13 cellular contexts compared by ENCODE assay signal in genomic region chr7:44048031-44048795, GRCh38. TPM values are rescaled to one million over a fixed set of nuclear protein-coding genes. Genes with fewer than 3 reads are reported as not detected.
DNase-seq lines count a peak whose midpoint lies in the region; ATAC-seq, FAIRE-seq and TF ChIP-seq lines count a peak whose summit lies in the region.
"Had no signal": no experiment of that assay in that cellular context is flagged by ENCODE, and none has a peak within 500 bp of the region (broad histone marks: within the 10 kb centered on the region; RNA-seq: fewer than 3 reads in every experiment).

No MANE protein-coding gene starts in this region.

- peaks cover 32% of the 10 kb centered on the region for H3K36me3 Mint-ChIP-seq in CD4-positive, CD25-positive, alpha-beta regulatory T cell
- H3K36me3 Mint-ChIP-seq in IgD-negative memory B cell, result peaks cover 6% of the 10 kb centered on the region
- peaks cover 2% of the 10 kb centered on the region for H3K36me3 Mint-ChIP-seq in neural crest cell (ENCODE audit: low read depth)

- H3K4me3 Mint-ChIP-seq in CD4-positive, CD25-positive, alpha-beta regulatory T cell, result peak overlapping the region in 3 of 4 donors; percentile 78 to 99 (median 94)
- H3K4me3 Mint-ChIP-seq in IgD-negative memory B cell, result peak overlapping the region; percentile 31 to 83 (median 56)
- H3K4me3 Mint-ChIP-seq in neural crest cell, result peak overlapping the region; percentile 60

- H3K27ac Mint-ChIP-seq in CD4-positive, CD25-positive, alpha-beta regulatory T cell, result peak overlapping the region in 2 of 3 donors; percentile 42 to 91
- H3K27ac Mint-ChIP-seq in IgD-negative memory B cell (peak overlapping the region; percentile 87 to 98 (median 98)), neural crest cell (ENCODE audit: unreplicated experiment) (no peak overlapping the region)

- FAIRE-seq in K562 (lab: Jason Lieb, UNC), result no peak
- FAIRE-seq: H1, kidney had no signal

- no peak for DNase-seq in CD4-positive, CD25-positive, alpha-beta regulatory T cell
- DNase-seq in K562 (ENCODE audit: extremely low read depth in 1 of 4, low spot score in 3 of 4) (no peak), neural crest cell (ENCODE audit: low read depth, low spot score) (no peak), NCI-H524 treated with DMSO at 0.1 percent for 48 hours (lab: John Stamatoyannopoulos, UW) (no peak), HEK293T (ENCODE audit: extremely low spot score) (no peak), NCI-H1694 treated with DMSO at 0.1 percent for 48 hours (lab: John Stamatoyannopoulos, UW) (no peak)
- DNase-seq: COR-L47; kidney; stimulated activated naive CD4-positive, alpha-beta T cell had no signal

- no peak overlapping the region for H3K27ac ChIP-seq in CD4-positive, CD25-positive, alpha-beta regulatory T cell (ENCODE audit: insufficient read depth, low read length, poor library complexity, severe bottlenecking)
- H3K27ac ChIP-seq in K562 (ENCODE audit: extremely low read depth, low read depth, low read length), result no peak overlapping the region

- no peak overlapping the region for H3K4me3 ChIP-seq in CD4-positive, CD25-positive, alpha-beta regulatory T cell (ENCODE audit: low read depth, low read length)
- H3K4me3 ChIP-seq in K562, result no peak overlapping the region

- H3K27me3 ChIP-seq in CD4-positive, CD25-positive, alpha-beta regulatory T cell (ENCODE audit: control insufficient read depth, insufficient read depth, low read length), result no peaks in the 10 kb centered on the region
- H3K27me3 ChIP-seq in K562 (ENCODE audit: control insufficient read depth in 2 of 2, insufficient read depth in 2 of 2, low read length in 2 of 2), result no peaks in the 10 kb centered on the region

- POLR2A ChIA-PET in K562 (lab: Yijun Ruan, JAX), result no interaction called here
- POLR2A ChIA-PET in HEK293T (lab: Yijun Ruan, JAX), result interaction anchor here (2.2 kb wide), 1 partner anchor 15 kb away, joined by 9 read pairs; no protein-coding TSS in a partner anchor

- peaks cover 7% of the 10 kb centered on the region for H3K9me1 ChIP-seq in K562 (ENCODE audit: control insufficient read depth, insufficient read depth, low read length)

- peaks cover 44% of the 10 kb centered on the region for H3K36me3 ChIP-seq in CD4-positive, CD25-positive, alpha-beta regulatory T cell (ENCODE audit: control insufficient read depth, insufficient read depth, low read length)
- peaks cover 54% of the 10 kb centered on the region; the same call in 2 of the 3 replicates for H3K36me3 ChIP-seq in K562 (ENCODE audit: control insufficient read depth, insufficient read depth, low read length)

- no peaks in the 10 kb centered on the region for H3K27me3 Mint-ChIP-seq in CD4-positive, CD25-positive, alpha-beta regulatory T cell
- H3K27me3 Mint-ChIP-seq in IgD-negative memory B cell, result peaks cover 1% of the 10 kb centered on the region
- H3K27me3 Mint-ChIP-seq in neural crest cell (ENCODE audit: low read depth), result no peaks in the 10 kb centered on the region

- 82% methylated on average over 6 of the region's 7 CpGs for WGBS in K562 (ENCODE audit: insufficient coverage, low coverage, missing lambda C conversion rate)

- ATAC-seq in CD4-positive, CD25-positive, alpha-beta regulatory T cell (ENCODE audit: low read depth in 2 of 2), result no peak
- ATAC-seq in K562, result no peak

- no peaks in the 10 kb centered on the region for H3K9me3 ChIP-seq in CD4-positive, CD25-positive, alpha-beta regulatory T cell (ENCODE audit: control insufficient read depth in 2 of 2, low read length in 2 of 2)
- H3K9me3 ChIP-seq in K562 (replicated peaks; ENCODE audit: control insufficient read depth, insufficient read depth, low read depth, low read length), result no peaks in the 10 kb centered on the region

- H3K9me3 Mint-ChIP-seq in CD4-positive, CD25-positive, alpha-beta regulatory T cell, result no peaks in the 10 kb centered on the region
- no peaks in the 10 kb centered on the region for H3K9me3 Mint-ChIP-seq in IgD-negative memory B cell
- H3K9me3 Mint-ChIP-seq in neural crest cell, result no peaks in the 10 kb centered on the region

- H3K4me2 ChIP-seq in K562 (ENCODE audit: insufficient read depth, low read length), result no peak overlapping the region

- CTCF ChIA-PET in K562 (lab: Yijun Ruan, JAX; ENCODE audit: low intra/inter-chr PET ratio) (no interaction called here), HEK293T (lab: Yijun Ruan, JAX) (no interaction called here)

- no peak for TF ChIP-seq POLR2A in K562 (conservative IDR thresholded peaks at IDR 0.05)

- no peak overlapping the region for H2AFZ ChIP-seq in K562 (ENCODE audit: low read depth, low read length)

- no TSS peak for BruUV-seq in K562 (replicated peaks; lab: Mats Ljungman, UMichigan)

- TF ChIP-seq CTCF in K562 (IDR thresholded peaks at IDR 0.05 in 2 of 3, conservative IDR thresholded peaks at IDR 0.05 in 1 of 3; ENCODE audit: insufficient read depth in 2 of 3, low read depth in 1 of 3, low read length in 3 of 3) (no peak), neural crest cell (conservative IDR thresholded peaks at IDR 0.05) (no peak)

- peaks cover 12% of the 10 kb centered on the region; the same call in 1 of the 2 replicates for H4K20me1 ChIP-seq in K562 (replicated peaks; ENCODE audit: control insufficient read depth, insufficient read depth, low read length)

- peaks cover 65% of the 10 kb centered on the region for H3K4me1 ChIP-seq in CD4-positive, CD25-positive, alpha-beta regulatory T cell (ENCODE audit: control insufficient read depth, insufficient read depth, low read length, poor library complexity, severe bottlenecking)
- peaks cover 9 to 26% of the 10 kb centered on the region in 2 experiments; a peak in 4 of 5 replicates for H3K4me1 ChIP-seq in K562 (replicated peaks in 1 of 2; ENCODE audit: control insufficient read depth in 2 of 2, insufficient read depth in 2 of 2, low read length in 2 of 2)

- peaks cover 15 to 90% (median 60%) of the 10 kb centered on the region in 4 donors for H3K4me1 Mint-ChIP-seq in CD4-positive, CD25-positive, alpha-beta regulatory T cell
- H3K4me1 Mint-ChIP-seq in IgD-negative memory B cell (peaks cover 16 to 66% (median 50%) of the 10 kb centered on the region in 3 donors), neural crest cell (peaks cover 33% of the 10 kb centered on the region)

- peaks cover 41% of the 10 kb centered on the region for H3K79me2 ChIP-seq in K562 (ENCODE audit: control insufficient read depth, insufficient read depth, low read length)

- H3K9ac ChIP-seq in K562 (ENCODE audit: insufficient read depth in 1 of 2, low read depth in 2 of 2, low read length in 2 of 2), result peak overlapping the region in 1 of 2 experiments; percentile 50; a peak in 1 of 4 replicates

- no peak for TF ChIP-seq RAD21 in K562 (CRISPR knock-in tag; conservative IDR thresholded peaks at IDR 0.05 in 1 of 2, IDR thresholded peaks at IDR 0.05 in 1 of 2)

- intact Hi-C loops in K562 (cut with micrococcal nuclease), result no loop called here

- no peak for TF ChIP-seq EP300 in K562 (IDR thresholded peaks at IDR 0.05; ENCODE audit: low read length)

- in situ Hi-C loops in K562 (cut with MboI), result no loop called here

RNA-seq across cellular contexts. Expression of gene DBNL, which starts 3.7 kb away (rescaled TPM):
- 104 TPM for total RNA-seq in CD4-positive, CD25-positive, alpha-beta regulatory T cell
- 100 to 1,000 TPM; 138 to 206 (median 186) TPM for polyA plus RNA-seq in CD4-positive, CD25-positive, alpha-beta regulatory T cell
- polyA plus RNA-seq in IgD-negative memory B cell (384 TPM), K562 (2011; rRNA removed) (32.4 and 35.0 TPM in 2 replicates), K562 (2014; fragmentation: Illumina TruSeq; extraction: Trizol) (52.1 and 58.2 TPM in 2 replicates), K562 (2014; fragmentation: Nextera tagmentation; extraction: Ambion mirVana) (1 to 10 TPM; 1.9 to 3.7 TPM), K562 (2014; rRNA removed) (47.6 and 53.0 TPM in 2 replicates)
- total RNA-seq in K562 (2011; cell fraction: chromatin; rRNA removed; ENCODE audit: low replicate concordance), result 42.0 and 115 TPM in 2 replicates
- 55.1 and 55.4 TPM in 2 replicates for total RNA-seq in K562 (2011; cell fraction: nucleolus; rRNA removed)
- total RNA-seq in K562 (2011; cell fraction: nucleoplasm; rRNA removed), result 42.4 and 48.7 TPM in 2 replicates
- total RNA-seq in K562 (2014; rRNA removed) (61.5 and 65.1 TPM in 2 replicates), K562 (2014; rRNA removed; fragmentation: Illumina TruSeq; extraction: Trizol) (17.5 and 21.2 TPM in 2 replicates), K562 (2015; rRNA removed; fragmentation: Illumina TruSeq; extraction: Trizol) (36.9 and 38.9 TPM in 2 replicates), K562 (2021) (51.5 and 57.7 TPM in 2 replicates), neural crest cell (74.1 and 74.6 TPM in 2 replicates)
- 41.3 and 70.1 TPM in 2 replicates for polyA plus RNA-seq in K562 (2011; cell fraction: cytosol; rRNA removed)
- polyA plus RNA-seq in K562 (2011; cell fraction: nucleus; rRNA removed), result 44.0 and 49.7 TPM in 2 replicates
- 47.8 and 50.1 TPM in 2 replicates for polyA plus RNA-seq in K562 (2012)
- 19.1 and 33.6 TPM in 2 replicates for polyA minus RNA-seq in K562 (2011; rRNA and poly(A)+ RNA removed)
- 20.9 and 23.1 TPM in 2 replicates for polyA minus RNA-seq in K562 (2011; cell fraction: cytosol; rRNA and poly(A)+ RNA removed)
- polyA minus RNA-seq in K562 (2011; cell fraction: nucleus; rRNA and poly(A)+ RNA removed), result 20.3 and 26.3 TPM in 2 replicates

RNA-seq across cellular contexts. Expression of gene PGAM2, which starts 17.2 kb away (rescaled TPM):
- 1.1 TPM for total RNA-seq in CD4-positive, CD25-positive, alpha-beta regulatory T cell
- not detected for polyA plus RNA-seq in CD4-positive, CD25-positive, alpha-beta regulatory T cell
- polyA plus RNA-seq in IgD-negative memory B cell (not detected), K562 (2011; rRNA removed) (not detected in 2 replicates), K562 (2014; fragmentation: Illumina TruSeq; extraction: Trizol) (not detected in 2 replicates), K562 (2014; fragmentation: Nextera tagmentation; extraction: Ambion mirVana) (not detected), K562 (2014; rRNA removed) (not detected in 2 replicates)
- not detected in 2 replicates for total RNA-seq in K562 (2011; cell fraction: chromatin; rRNA removed; ENCODE audit: low replicate concordance)
- 0.50 and 0.53 TPM in 2 replicates for total RNA-seq in K562 (2011; cell fraction: nucleolus; rRNA removed)
- not detected in 2 replicates for total RNA-seq in K562 (2011; cell fraction: nucleoplasm; rRNA removed)
- total RNA-seq in K562 (2014; rRNA removed) (not detected in 2 replicates), K562 (2014; rRNA removed; fragmentation: Illumina TruSeq; extraction: Trizol) (not detected in 2 replicates), K562 (2015; rRNA removed; fragmentation: Illumina TruSeq; extraction: Trizol) (not detected in 2 replicates), K562 (2021) (not detected in 2 replicates), neural crest cell (1.8 and 2.4 TPM in 2 replicates)
- polyA plus RNA-seq in K562 (2011; cell fraction: cytosol; rRNA removed), result 0.12 TPM in 1 of 2 replicates, not detected in the other
- 0.14 TPM in 1 of 2 replicates, not detected in the other for polyA plus RNA-seq in K562 (2011; cell fraction: nucleus; rRNA removed)
- not detected in 2 replicates for polyA plus RNA-seq in K562 (2012)
- not detected in 2 replicates for polyA minus RNA-seq in K562 (2011; rRNA and poly(A)+ RNA removed)
- polyA minus RNA-seq in K562 (2011; cell fraction: cytosol; rRNA and poly(A)+ RNA removed), result not detected in 2 replicates
- polyA minus RNA-seq in K562 (2011; cell fraction: nucleus; rRNA and poly(A)+ RNA removed), result not detected in 2 replicates
- total RNA-seq: glomerular endothelial cell had no signal

RNA-seq across cellular contexts. Expression of gene POLM, which starts 34.1 kb away (rescaled TPM):
- total RNA-seq in CD4-positive, CD25-positive, alpha-beta regulatory T cell, result 38.0 TPM
- polyA plus RNA-seq in CD4-positive, CD25-positive, alpha-beta regulatory T cell, result 10 to 100 TPM; 14.8 to 22.3 (median 20.2) TPM
- polyA plus RNA-seq in IgD-negative memory B cell (42.0 TPM), K562 (2011; rRNA removed) (4.1 and 5.7 TPM in 2 replicates), K562 (2014; fragmentation: Illumina TruSeq; extraction: Trizol) (3.6 and 4.1 TPM in 2 replicates), K562 (2014; fragmentation: Nextera tagmentation; extraction: Ambion mirVana) (under 1 TPM; 0.51 to 0.70 TPM), K562 (2014; rRNA removed) (5.2 and 5.9 TPM in 2 replicates)
- 15.0 and 46.8 TPM in 2 replicates for total RNA-seq in K562 (2011; cell fraction: chromatin; rRNA removed; ENCODE audit: low replicate concordance)
- 28.4 and 32.0 TPM in 2 replicates for total RNA-seq in K562 (2011; cell fraction: nucleolus; rRNA removed)
- 22.1 and 23.5 TPM in 2 replicates for total RNA-seq in K562 (2011; cell fraction: nucleoplasm; rRNA removed)
- total RNA-seq in K562 (2014; rRNA removed) (4.1 and 6.5 TPM in 2 replicates), K562 (2014; rRNA removed; fragmentation: Illumina TruSeq; extraction: Trizol) (1.3 and 1.9 TPM in 2 replicates), K562 (2015; rRNA removed; fragmentation: Illumina TruSeq; extraction: Trizol) (4.2 and 4.8 TPM in 2 replicates), K562 (2021) (8.6 and 9.9 TPM in 2 replicates), neural crest cell (21.5 and 26.0 TPM in 2 replicates)
- 4.9 and 8.0 TPM in 2 replicates for polyA plus RNA-seq in K562 (2011; cell fraction: cytosol; rRNA removed)
- 22.0 and 33.1 TPM in 2 replicates for polyA plus RNA-seq in K562 (2011; cell fraction: nucleus; rRNA removed)
- 4.7 and 10.9 TPM in 2 replicates for polyA plus RNA-seq in K562 (2012)
- 4.8 and 6.4 TPM in 2 replicates for polyA minus RNA-seq in K562 (2011; rRNA and poly(A)+ RNA removed)
- 5.9 and 23.5 TPM in 2 replicates for polyA minus RNA-seq in K562 (2011; cell fraction: cytosol; rRNA and poly(A)+ RNA removed)
- polyA minus RNA-seq in K562 (2011; cell fraction: nucleus; rRNA and poly(A)+ RNA removed), result 16.4 and 23.2 TPM in 2 replicates

RNA-seq across cellular contexts. Expression of gene SPDYE1, which starts 50.5 kb away (rescaled TPM):
- total RNA-seq in CD4-positive, CD25-positive, alpha-beta regulatory T cell, result not detected
- under 1 TPM; 0.08 to 0.17 (median 0.11) TPM for polyA plus RNA-seq in CD4-positive, CD25-positive, alpha-beta regulatory T cell
- 0.10 TPM for polyA plus RNA-seq in IgD-negative memory B cell
- 0.65 TPM in 1 of 2 replicates, not detected in the other for total RNA-seq in K562 (2011; cell fraction: chromatin; rRNA removed; ENCODE audit: low replicate concordance)
- total RNA-seq in K562 (2011; cell fraction: nucleolus; rRNA removed), result not detected in 2 replicates
- total RNA-seq in K562 (2011; cell fraction: nucleoplasm; rRNA removed), result not detected in 2 replicates
- not detected in 2 replicates for total RNA-seq in K562 (2014; rRNA removed)
- not detected in 2 replicates for total RNA-seq in K562 (2014; rRNA removed; fragmentation: Illumina TruSeq; extraction: Trizol)
- total RNA-seq in K562 (2015; rRNA removed; fragmentation: Illumina TruSeq; extraction: Trizol), result not detected in 2 replicates
- total RNA-seq in K562 (2021), result not detected in 2 replicates
- polyA plus RNA-seq in K562 (2011; rRNA removed), result not detected in 2 replicates
- not detected in 2 replicates for polyA plus RNA-seq in K562 (2011; cell fraction: cytosol; rRNA removed)
- polyA plus RNA-seq in K562 (2011; cell fraction: nucleus; rRNA removed), result not detected in 2 replicates
- 0.13 and 0.18 TPM in 2 replicates for polyA plus RNA-seq in K562 (2012)
- not detected in 2 replicates for polyA plus RNA-seq in K562 (2014; fragmentation: Illumina TruSeq; extraction: Trizol)
- under 1 TPM; 0.04 to 0.10 TPM for polyA plus RNA-seq in K562 (2014; fragmentation: Nextera tagmentation; extraction: Ambion mirVana)
- not detected in 2 replicates for polyA plus RNA-seq in K562 (2014; rRNA removed)
- not detected in 2 replicates for polyA minus RNA-seq in K562 (2011; rRNA and poly(A)+ RNA removed)
- not detected in 2 replicates for polyA minus RNA-seq in K562 (2011; cell fraction: cytosol; rRNA and poly(A)+ RNA removed)
- not detected in 2 replicates for polyA minus RNA-seq in K562 (2011; cell fraction: nucleus; rRNA and poly(A)+ RNA removed)
- total RNA-seq in neural crest cell, result not detected in 2 replicates
- total RNA-seq: glomerular endothelial cell, H1, kidney, renal cortical epithelial cell had no signal
- polyA plus RNA-seq: H1 had no signal

RNA-seq across cellular contexts. Expression of gene AEBP1, which starts 55.9 kb away (rescaled TPM):
- total RNA-seq in CD4-positive, CD25-positive, alpha-beta regulatory T cell, result 4.1 TPM
- 1 to 10 TPM in 1 of 4 donors, under 1 TPM in 3; 0.51 to 1.7 (median 0.89) TPM for polyA plus RNA-seq in CD4-positive, CD25-positive, alpha-beta regulatory T cell
- 3.7 TPM for polyA plus RNA-seq in IgD-negative memory B cell
- total RNA-seq in K562 (2011; cell fraction: chromatin; rRNA removed; ENCODE audit: low replicate concordance), result 1.3 and 8.8 TPM in 2 replicates
- total RNA-seq in K562 (2011; cell fraction: nucleolus; rRNA removed), result 4.2 and 6.2 TPM in 2 replicates
- total RNA-seq in K562 (2011; cell fraction: nucleoplasm; rRNA removed), result 3.3 and 4.3 TPM in 2 replicates
- total RNA-seq in K562 (2014; rRNA removed), result 0.53 TPM in 1 of 2 replicates, not detected in the other
- 0.15 TPM in 1 of 2 replicates, not detected in the other for total RNA-seq in K562 (2014; rRNA removed; fragmentation: Illumina TruSeq; extraction: Trizol)
- total RNA-seq in K562 (2015; rRNA removed; fragmentation: Illumina TruSeq; extraction: Trizol), result 0.36 TPM in 1 of 2 replicates, not detected in the other
- total RNA-seq in K562 (2021), result 0.78 and 0.87 TPM in 2 replicates
- polyA plus RNA-seq in K562 (2011; rRNA removed), result 0.43 and 1.1 TPM in 2 replicates
- 0.48 and 0.60 TPM in 2 replicates for polyA plus RNA-seq in K562 (2011; cell fraction: cytosol; rRNA removed)
- polyA plus RNA-seq in K562 (2011; cell fraction: nucleus; rRNA removed), result 5.3 and 8.2 TPM in 2 replicates
- polyA plus RNA-seq in K562 (2012), result 0.57 and 1.3 TPM in 2 replicates
- polyA plus RNA-seq in K562 (2014; fragmentation: Illumina TruSeq; extraction: Trizol), result 0.30 and 0.69 TPM in 2 replicates
- under 1 TPM in 1 of 2 experiments, not detected in 1; 0.04 TPM for polyA plus RNA-seq in K562 (2014; fragmentation: Nextera tagmentation; extraction: Ambion mirVana)
- 0.03 TPM in 1 of 2 replicates, not detected in the other for polyA plus RNA-seq in K562 (2014; rRNA removed)
- polyA minus RNA-seq in K562 (2011; rRNA and poly(A)+ RNA removed), result 0.39 and 0.46 TPM in 2 replicates
- polyA minus RNA-seq in K562 (2011; cell fraction: cytosol; rRNA and poly(A)+ RNA removed), result 1.0 and 1.8 TPM in 2 replicates
- polyA minus RNA-seq in K562 (2011; cell fraction: nucleus; rRNA and poly(A)+ RNA removed), result 0.67 and 1.1 TPM in 2 replicates
- total RNA-seq in neural crest cell, result 70.5 and 72.6 TPM in 2 replicates
